7 cellular contexts compared by ENCODE assay signal in the genomic region with DNA sequence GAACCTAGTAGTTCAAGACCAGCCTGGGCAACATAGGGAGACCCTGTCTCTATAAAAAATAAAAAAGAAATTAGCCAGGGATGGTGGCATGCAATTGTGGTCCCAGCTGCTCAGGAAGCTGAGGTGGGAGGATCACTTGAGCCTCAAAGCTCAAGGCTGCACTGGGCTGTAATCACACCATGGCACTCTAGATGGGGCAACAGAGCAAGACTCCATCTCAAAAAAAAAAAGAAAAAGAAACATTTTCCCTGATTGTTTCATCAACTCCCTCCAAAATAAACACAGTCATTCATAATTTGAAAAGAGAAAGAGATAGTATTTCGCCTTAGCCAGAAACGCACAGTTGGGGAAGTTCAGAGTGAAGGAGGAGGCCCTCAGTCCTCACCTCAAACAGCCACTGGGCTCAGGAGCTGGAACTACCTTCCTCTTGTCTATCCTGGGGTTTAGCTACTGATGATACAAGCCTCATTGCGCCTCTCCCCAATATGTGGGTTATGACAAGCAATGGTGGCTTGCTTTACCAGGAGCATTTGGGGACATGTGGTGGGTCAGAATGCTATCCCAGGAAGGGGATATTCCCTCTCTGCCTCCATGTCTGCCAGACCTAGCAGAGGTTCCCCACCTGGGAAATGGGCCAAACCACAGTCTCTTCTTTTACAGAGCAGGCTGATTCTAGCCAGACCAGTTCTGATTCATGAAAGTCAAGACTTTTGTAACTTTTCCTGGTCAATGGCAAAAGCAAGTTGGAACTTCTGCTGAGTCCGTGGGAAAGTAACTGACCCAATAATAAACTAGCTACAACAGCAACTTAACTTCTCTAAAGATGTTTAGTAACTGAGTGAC. TPM values are rescaled to one million over a fixed set of nuclear protein-coding genes. Genes with fewer than 3 reads are reported as not detected.
A peak's percentile ranks its signal among the peaks of the same experiment; 100 is the strongest.
DNase-seq lines count a peak whose midpoint lies in the region; ATAC-seq and TF ChIP-seq lines count a peak whose summit lies in the region.

No MANE protein-coding gene starts in this region.

- H2BK5ac ChIP-seq in IMR-90 (ENCODE audit: low read depth, low read length, poor library complexity, severe bottlenecking): no peak overlapping the region

- no CpG with 5 or more reads among the region's 4 CpGs for WGBS in IMR-90 (ENCODE audit: extremely low coverage in 2 of 2, insufficient read length in 1 of 2), 2 experiments
- 50 to 56% methylated on average over 4 of the region's 4 CpGs for WGBS in thyroid gland, 2 donors

- no peaks in the 10 kb centered on the region for H3K79me1 ChIP-seq in IMR-90 (ENCODE audit: low read depth in 1 of 2, low read length in 2 of 2)

- no peak overlapping the region for H3K4ac ChIP-seq in IMR-90 (ENCODE audit: low read depth, low read length)

- no peak for TF ChIP-seq RAD21 in IMR-90 (IDR thresholded peaks at IDR 0.05; ENCODE audit: low read length)

- H2BK120ac ChIP-seq in IMR-90 (ENCODE audit: low read depth, low read length): no peak overlapping the region

- H3K4me3 ChIP-seq in IMR-90 (ENCODE audit: insufficient read depth, low read depth, low read length) (no peak overlapping the region), kidney epithelial cell (ENCODE audit: low read depth, low read length) (no peak overlapping the region), thyroid gland (replicated peaks in 1 of 3) (no peak overlapping the region)

- no peak overlapping the region for H3K18ac ChIP-seq in IMR-90 (ENCODE audit: low read depth, low read length)

- no peaks in the 10 kb centered on the region for H4K20me1 ChIP-seq in IMR-90 (ENCODE audit: insufficient read depth, low read length)

- no peak for TF ChIP-seq CTCF in IMR-90 (conservative IDR thresholded peaks at IDR 0.05; ENCODE audit: low read depth, low read length)
- peak; percentile 13 for TF ChIP-seq CTCF in kidney epithelial cell (IDR thresholded peaks at IDR 0.05; ENCODE audit: insufficient read depth, low read length, poor library complexity, severe bottlenecking)
- TF ChIP-seq CTCF in thyroid gland (IDR thresholded peaks at IDR 0.05): no peak

- H3K27me3 ChIP-seq in IMR-90 (ENCODE audit: control insufficient read depth, insufficient read depth, low read length) (peaks cover 3% of the 10 kb centered on the region; the same call in 1 of the 2 replicates), kidney epithelial cell (ENCODE audit: control insufficient read depth, insufficient read depth, low read length) (no peaks in the 10 kb centered on the region), thyroid gland (no peaks in the 10 kb centered on the region)

- peak; percentile 59 for ATAC-seq in IMR-90 (ENCODE audit: low read depth)
- ATAC-seq in GM18909 (IDR thresholded peaks at IDR 0.05; ENCODE audit: poor library complexity, unreplicated experiment): no peak
- no peak for ATAC-seq in GM18502 (IDR thresholded peaks at IDR 0.05; ENCODE audit: poor library complexity, unreplicated experiment)
- no peak for ATAC-seq in HG03442 (IDR thresholded peaks at IDR 0.05; ENCODE audit: unreplicated experiment)

- no peak overlapping the region for H2BK15ac ChIP-seq in IMR-90 (ENCODE audit: low read depth, low read length)

- peak; percentile 71 for DNase-seq in IMR-90
- peak; percentile 75 for DNase-seq in astrocyte of the hippocampus (ENCODE audit: low read depth, low spot score)
- DNase-seq in kidney epithelial cell (ENCODE audit: low read depth): peak; percentile 48
- peak; percentile 42 to 53 for DNase-seq in thyroid gland

- no peak overlapping the region for H3K23ac ChIP-seq in IMR-90 (ENCODE audit: low read depth, low read length)

- no peak for TF ChIP-seq POLR2A in IMR-90 (IDR thresholded peaks at IDR 0.05; ENCODE audit: low read depth, low read length)
- no peak for TF ChIP-seq POLR2A in thyroid gland (IDR thresholded peaks at IDR 0.05)

- H3K27ac ChIP-seq in IMR-90 (ENCODE audit: insufficient read depth, low read length) (no peak overlapping the region), thyroid gland (peak overlapping the region; percentile 28 to 58 (median 39))

- H3K9me1 ChIP-seq in IMR-90 (ENCODE audit: insufficient read depth, low read length): no peaks in the 10 kb centered on the region; the same call in 1 of the 2 replicates

- H3K14ac ChIP-seq in IMR-90 (replicated peaks; ENCODE audit: low read depth, low read length): no peak overlapping the region

- H3K36me3 ChIP-seq in IMR-90 (ENCODE audit: control insufficient read depth, insufficient read depth, low read length): no peaks in the 10 kb centered on the region
- no peaks in the 10 kb centered on the region for H3K36me3 ChIP-seq in kidney epithelial cell (ENCODE audit: control insufficient read depth, insufficient read depth, low read length)
- H3K36me3 ChIP-seq in thyroid gland: no peaks in the 10 kb centered on the region

- peaks cover 3% of the 10 kb centered on the region; the same call in 1 of the 2 replicates for H3K4me1 ChIP-seq in IMR-90 (ENCODE audit: control insufficient read depth, insufficient read depth, low read length)
- H3K4me1 ChIP-seq in thyroid gland: peaks cover 6 to 24% of the 10 kb centered on the region in 2 donors

- no peak overlapping the region for H3K9ac ChIP-seq in IMR-90 (ENCODE audit: low read depth, low read length)

- dilution Hi-C loops in IMR-90 (cut with HindIII; ENCODE audit: low sequenced_read_pairs, unreplicated experiment): no loop called here

- H4K91ac ChIP-seq in IMR-90 (ENCODE audit: insufficient read depth, low read depth, low read length): no peak overlapping the region

- POLR2A ChIA-PET in IMR-90 (lab: Charles Lee; ENCODE audit: unreplicated experiment): no interaction called here

- no peak overlapping the region for H4K8ac ChIP-seq in IMR-90 (ENCODE audit: low read depth in 2 of 2, low read length in 2 of 2)

- H3K9me3 ChIP-seq in IMR-90 (ENCODE audit: control insufficient read depth, insufficient read depth, low read length) (0 out of 2 replicates have a peak, but pooled peaks cover 1% of the 10 kb centered on the region), thyroid gland (no peaks in the 10 kb centered on the region)

- H2AK9ac ChIP-seq in IMR-90 (replicated peaks; ENCODE audit: low read depth, low read length, poor library complexity): no peak overlapping the region

- intact Hi-C loops in IMR-90 (cut with micrococcal nuclease) (no loop called here), thyroid gland (cut with DNase I) (no loop called here)

- CTCF ChIA-PET in IMR-90 (lab: Yijun Ruan, JAX): no interaction called here

- no peak overlapping the region for H2AK5ac ChIP-seq in IMR-90 (ENCODE audit: low read depth, low read length)

- peak overlapping the region; percentile 49 for H2AFZ ChIP-seq in IMR-90 (replicated peaks; ENCODE audit: low read length, poor library complexity)

- no peak overlapping the region for H2BK20ac ChIP-seq in IMR-90 (ENCODE audit: low read depth, low read length)

- no peak overlapping the region for H3K4me2 ChIP-seq in IMR-90 (ENCODE audit: low read depth, low read length)

- no peak overlapping the region for H3K56ac ChIP-seq in IMR-90 (ENCODE audit: extremely low read depth, insufficient read depth, low read length)

- no peak overlapping the region for H4K5ac ChIP-seq in IMR-90 (ENCODE audit: low read depth, low read length)

- in situ Hi-C loops in IMR-90 (cut with MboI; ENCODE audit: low sequenced_read_pairs): no loop called here

- no TSS peak for BruUV-seq in IMR-90 (replicated peaks; lab: Mats Ljungman, UMichigan)

TF ChIP-seq in IMR-90, 13 proteins besides CTCF, POLR2A, EP300 and RAD21:
- no peak for TF ChIP-seq RFX5 (IDR thresholded peaks at IDR 0.05; ENCODE audit: low read depth, low read length)
- no peak for TF ChIP-seq CHD1 (IDR thresholded peaks at IDR 0.05; ENCODE audit: low read depth, low read length)
- TF ChIP-seq USF2 (IDR thresholded peaks at IDR 0.05; ENCODE audit: low read depth, low read length): no peak
- TF ChIP-seq MAZ (IDR thresholded peaks at IDR 0.05; ENCODE audit: borderline replicate concordance, low read depth, low read length): no peak

RNA-seq across cellular contexts. Expression of gene TMEM87B, which starts 22.2 kb away (rescaled TPM):
- total RNA-seq in IMR-90 (2012; rRNA removed): 6.3 and 16.9 TPM in 2 replicates
- 8.8 and 12.5 TPM in 2 replicates for polyA plus RNA-seq in IMR-90 (2012; rRNA removed)
- polyA plus RNA-seq in IMR-90 (2012; cell fraction: cytosol; rRNA removed): 2.8 and 3.4 TPM in 2 replicates
- polyA plus RNA-seq in IMR-90 (2012; cell fraction: nucleus; rRNA removed; ENCODE audit: low replicate concordance): 7.8 and 22.3 TPM in 2 replicates
- total RNA-seq in kidney epithelial cell: 20.5 and 24.5 TPM in 2 replicates
- total RNA-seq in thyroid gland: 10 to 100 TPM; 30.6 to 35.8 (median 34.9) TPM
